ENCODE assay signal across 8 cellular contexts in the genomic region with DNA sequence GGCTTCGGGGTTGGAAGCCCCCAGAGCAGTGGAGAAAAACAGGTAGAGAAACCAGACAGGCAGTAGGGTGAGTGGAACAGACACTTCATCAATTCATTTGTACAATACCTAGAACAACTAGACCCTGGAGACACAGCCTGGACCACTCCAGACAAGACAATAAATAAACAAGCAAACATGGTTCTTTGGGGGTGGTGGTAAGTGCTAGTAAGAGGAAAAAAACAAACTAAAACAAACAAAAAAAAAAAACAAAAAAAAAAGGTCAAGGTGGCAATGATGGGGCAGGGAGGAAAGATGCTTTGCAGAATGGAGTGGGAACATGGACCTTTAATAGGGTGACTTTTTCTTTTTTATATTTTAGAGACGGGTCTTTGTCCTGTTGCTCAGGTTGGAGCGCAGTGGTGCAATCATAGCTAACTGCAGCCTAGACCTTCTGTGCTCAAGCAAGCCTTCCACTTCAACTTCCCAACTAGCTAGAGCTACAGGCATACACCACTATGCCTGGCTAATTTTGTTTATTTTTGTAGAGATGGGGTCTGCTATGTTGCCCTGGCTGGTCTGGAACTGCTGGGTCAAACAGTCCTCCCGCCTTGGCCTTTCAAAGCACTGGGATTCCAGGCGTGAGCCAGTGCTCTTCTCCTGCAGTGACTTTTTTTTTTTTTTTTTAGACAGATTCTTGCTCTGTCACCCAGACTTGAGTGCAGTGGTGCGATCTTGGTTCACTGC. TPM values are rescaled to one million over a fixed set of nuclear protein-coding genes. Genes with fewer than 3 reads are reported as not detected.
DNase-seq lines count a peak whose midpoint lies in the region; ATAC-seq lines count a peak whose summit lies in the region.

No MANE protein-coding gene starts in this region.

- no peak for ATAC-seq in activated CD8-positive, alpha-beta T cell treated with anti-CD3 and anti-CD28 coated beads, Interleukin-2, amount 10 ng/mL, durations not matched to agents 7 days and 5 days
- ATAC-seq in GM18861 (IDR thresholded peaks at IDR 0.05; ENCODE audit: unreplicated experiment), result no peak

- H3K27ac ChIP-seq in temporal lobe (ENCODE audit: low read depth, low read length), result peak overlapping the region; percentile 61

- H3K27ac Mint-ChIP-seq in activated CD8-positive, alpha-beta T cell treated with anti-CD3 and anti-CD28 coated beads, Interleukin-2, amount 10 ng/mL, durations not matched to agents 7 days and 5 days, result peak overlapping the region; percentile 93
- H3K27ac Mint-ChIP-seq in immature natural killer cell, result peak overlapping the region; percentile 92 to 99 (median 98)

- H3K9me3 Mint-ChIP-seq in activated CD8-positive, alpha-beta T cell treated with anti-CD3 and anti-CD28 coated beads, Interleukin-2, amount 10 ng/mL, durations not matched to agents 7 days and 5 days (ENCODE audit: insufficient read depth), result no peaks in the 10 kb centered on the region
- no peaks in the 10 kb centered on the region for H3K9me3 Mint-ChIP-seq in immature natural killer cell

- H3K4me1 Mint-ChIP-seq in activated CD8-positive, alpha-beta T cell treated with anti-CD3 and anti-CD28 coated beads, Interleukin-2, amount 10 ng/mL, durations not matched to agents 7 days and 5 days (ENCODE audit: low read depth), result peaks cover 34% of the 10 kb centered on the region
- peaks cover 29 to 37% of the 10 kb centered on the region in 2 donors for H3K4me1 Mint-ChIP-seq in immature natural killer cell

- no peaks in the 10 kb centered on the region for H3K27me3 Mint-ChIP-seq in activated CD8-positive, alpha-beta T cell treated with anti-CD3 and anti-CD28 coated beads, Interleukin-2, amount 10 ng/mL, durations not matched to agents 7 days and 5 days (ENCODE audit: low read depth)
- peaks cover 33 to 46% (median 42%) of the 10 kb centered on the region in 3 donors for H3K27me3 Mint-ChIP-seq in immature natural killer cell (ENCODE audit: low read depth in 3 of 3)

- POLR2A ChIA-PET in activated CD8-positive, alpha-beta T cell treated with anti-CD3 and anti-CD28 coated beads, Interleukin-2, amount 10 ng/mL, durations not matched to agents 7 days and 5 days (lab: Charles Lee), result interaction anchor here (1.2 to 8.4 kb wide), 5 partner anchors 18 to 113 kb away, joined by 4 to 380 read pairs (median 5); partner anchors contain the start of genes GET3, HOOK2 and TRIR

- H3K4me3 Mint-ChIP-seq in activated CD8-positive, alpha-beta T cell treated with anti-CD3 and anti-CD28 coated beads, Interleukin-2, amount 10 ng/mL, durations not matched to agents 7 days and 5 days, result peak overlapping the region; percentile 65
- H3K4me3 Mint-ChIP-seq in immature natural killer cell, result peak overlapping the region; percentile 73 to 82 (median 80)

- CTCF ChIA-PET in activated CD8-positive, alpha-beta T cell treated with anti-CD3 and anti-CD28 coated beads, Interleukin-2, amount 10 ng/mL, durations not matched to agents 7 days and 5 days (lab: Charles Lee), result interaction anchor here (1.1 to 11.4 kb wide), 5 partner anchors 11 to 61 kb away, joined by 4 to 390 read pairs (median 25); partner anchors contain the start of gene HOOK2

- peak; percentile 59 for DNase-seq in SIG-M5 treated with dmso at 0.1 percent for 504 hours (lab: John Stamatoyannopoulos, UW; ENCODE audit: unreplicated experiment)
- DNase-seq in SIG-M5 (lab: John Stamatoyannopoulos, UW), result no peak
- DNase-seq in activated CD8-positive, alpha-beta T cell treated with anti-CD3 and anti-CD28 coated beads, Interleukin-2, amount 10 ng/mL, durations not matched to agents 7 days and 5 days, result no peak
- DNase-seq in immature natural killer cell, result no peak
- DNase-seq in occipital lobe (lab: John Stamatoyannopoulos, UW), result no peak
- DNase-seq in NOMO-1 treated with dmso at 0.1 percent for 144 hours (lab: John Stamatoyannopoulos, UW; ENCODE audit: unreplicated experiment), result no peak

- peaks cover 17% of the 10 kb centered on the region for H3K36me3 Mint-ChIP-seq in activated CD8-positive, alpha-beta T cell treated with anti-CD3 and anti-CD28 coated beads, Interleukin-2, amount 10 ng/mL, durations not matched to agents 7 days and 5 days (ENCODE audit: low read depth)
- no peaks in the 10 kb centered on the region for H3K36me3 Mint-ChIP-seq in immature natural killer cell

RNA-seq across cellular contexts. Expression of gene JUNB, which starts 3.1 kb away (rescaled TPM):
- 10 to 100 TPM; 90.4 to 92.9 TPM for total RNA-seq in activated CD8-positive, alpha-beta T cell treated with anti-CD3 and anti-CD28 coated beads, Interleukin-2, amount 10 ng/mL, durations not matched to agents 7 days and 5 days
- polyA plus RNA-seq in immature natural killer cell, result 100 to 1,000 TPM; 620 to 796 (median 697) TPM
- 27.8 TPM for total RNA-seq in temporal lobe
- total RNA-seq in occipital lobe, result 22.6 TPM

RNA-seq across cellular contexts. Expression of gene PRDX2, which starts 7.2 kb away (rescaled TPM):
- 100 to 1,000 TPM; 250 to 267 TPM for total RNA-seq in activated CD8-positive, alpha-beta T cell treated with anti-CD3 and anti-CD28 coated beads, Interleukin-2, amount 10 ng/mL, durations not matched to agents 7 days and 5 days
- polyA plus RNA-seq in immature natural killer cell, result 100 to 1,000 TPM; 157 to 165 (median 159) TPM
- total RNA-seq in temporal lobe (235 TPM), occipital lobe (174 TPM)

RNA-seq across cellular contexts. Expression of gene THSD8, which starts 7.5 kb away (rescaled TPM):
- total RNA-seq in activated CD8-positive, alpha-beta T cell treated with anti-CD3 and anti-CD28 coated beads, Interleukin-2, amount 10 ng/mL, durations not matched to agents 7 days and 5 days, result 10 to 100 TPM; 17.7 to 30.9 TPM
- 10 to 100 TPM in 1 of 3 donors, 1 to 10 TPM in 2; 3.0 to 11.0 (median 4.5) TPM for polyA plus RNA-seq in immature natural killer cell
- total RNA-seq in temporal lobe, result 0.25 TPM
- total RNA-seq in occipital lobe, result 0.62 TPM

RNA-seq across cellular contexts. Expression of gene RNASEH2A, which starts 12.0 kb away (rescaled TPM):
- total RNA-seq in activated CD8-positive, alpha-beta T cell treated with anti-CD3 and anti-CD28 coated beads, Interleukin-2, amount 10 ng/mL, durations not matched to agents 7 days and 5 days, result 10 to 100 TPM; 49.2 to 64.0 TPM
- 10 to 100 TPM; 27.7 to 45.4 (median 37.5) TPM for polyA plus RNA-seq in immature natural killer cell
- total RNA-seq in temporal lobe, result 10.1 TPM
- total RNA-seq in occipital lobe, result 15.8 TPM

RNA-seq across cellular contexts. Expression of gene HOOK2, which starts 19.0 kb away (rescaled TPM):
- total RNA-seq in activated CD8-positive, alpha-beta T cell treated with anti-CD3 and anti-CD28 coated beads, Interleukin-2, amount 10 ng/mL, durations not matched to agents 7 days and 5 days, result 10 to 100 TPM; 14.4 to 16.9 TPM
- polyA plus RNA-seq in immature natural killer cell, result 1 to 10 TPM in 2 of 3 donors, not detected in 1; 2.1 to 2.5 TPM
- total RNA-seq in temporal lobe (18.9 TPM), occipital lobe (20.3 TPM)

Comparison
In these comparisons a context has a peak if more than half of its experiments do, and no peak if none do; other contexts are left out.
1. RNA of gene THSD8, which starts 7.5 kb away (total RNA-seq): 17.7 to 30.9 TPM in activated CD8-positive, alpha-beta T cell treated with anti-CD3 and anti-CD28 coated beads, Interleukin-2, amount 10 ng/mL, durations not matched to agents 7 days and 5 days; 0.62 TPM in occipital lobe (single experiment) and 0.25 TPM in temporal lobe (single experiment); every median in the first group is over 10 times any median in the second.